Comparison of ENCODE assay signal across 13 cellular contexts in genomic region chr2:88191722-88192042, GRCh38.
"Had no signal": no experiment of that assay in that cellular context is flagged by ENCODE, and none has a peak within 500 bp of the region (broad histone marks: within the 10 kb centered on the region; RNA-seq: fewer than 3 reads in every experiment).

No MANE protein-coding gene starts in this region.

- DNase-seq: activated CD4-positive, alpha-beta T cell treated with anti-CD3 and anti-CD28 coated beads, Interleukin-2, amount 50 U/mL, for 4 hours; activated CD8-positive, alpha-beta memory T cell treated with anti-CD3 and anti-CD28 coated beads, Interleukin-2, amount 10 ng/mL, durations not matched to agents 7 days and 5 days; activated naive CD4-positive, alpha-beta T cell; activated naive CD8-positive, alpha-beta T cell treated with anti-CD3 and anti-CD28 coated beads, Interleukin-2, amount 10 ng/mL, durations not matched to agents 7 days and 5 days; activated T-cell treated with anti-CD3 and anti-CD28 coated beads, Interleukin-2, amount 50 U/mL, for 1 hour; central memory CD4-positive, alpha-beta T cell; left ventricle myocardium inferior; stimulated activated naive B cell treated with anti-CD40 and anti-IgM and Interleukin-4, amounts not matched to agents 10 μg/mL and 1 μg/mL and 100 μg/mL, for 72 hours; upper lobe of right lung had no signal

- H3K9me3 ChIP-seq: body of pancreas, colonic mucosa, left ventricle myocardium inferior, thoracic aorta, upper lobe of right lung had no signal

- H3K4me1 Mint-ChIP-seq: activated CD8-positive, alpha-beta memory T cell treated with anti-CD3 and anti-CD28 coated beads, Interleukin-2, amount 10 ng/mL, durations not matched to agents 7 days and 5 days; activated naive CD8-positive, alpha-beta T cell treated with anti-CD3 and anti-CD28 coated beads, Interleukin-2, amount 10 ng/mL, durations not matched to agents 7 days and 5 days; activated T-helper 17 cell treated with anti-CD3 and anti-CD28 coated beads, Interleukin-2, amount 50 U/mL, for 72 hours had no signal

- H3K27me3 ChIP-seq: body of pancreas, colonic mucosa had no signal

- H3K4me1 ChIP-seq: body of pancreas, colonic mucosa, left ventricle myocardium inferior, upper lobe of right lung had no signal

- H3K4me3 Mint-ChIP-seq: activated CD8-positive, alpha-beta memory T cell treated with anti-CD3 and anti-CD28 coated beads, Interleukin-2, amount 10 ng/mL, durations not matched to agents 7 days and 5 days; activated naive CD8-positive, alpha-beta T cell treated with anti-CD3 and anti-CD28 coated beads, Interleukin-2, amount 10 ng/mL, durations not matched to agents 7 days and 5 days; activated T-helper 17 cell treated with anti-CD3 and anti-CD28 coated beads, Interleukin-2, amount 50 U/mL, for 72 hours; stimulated activated naive B cell treated with anti-CD40 and anti-IgM and Interleukin-4, amounts not matched to agents 10 μg/mL and 1 μg/mL and 100 μg/mL, for 72 hours had no signal

- H3K36me3 ChIP-seq: colonic mucosa, left ventricle myocardium inferior, thoracic aorta, upper lobe of right lung had no signal

- ATAC-seq: activated CD8-positive, alpha-beta memory T cell treated with anti-CD3 and anti-CD28 coated beads, Interleukin-2, amount 10 ng/mL, durations not matched to agents 7 days and 5 days; activated T-helper 17 cell treated with anti-CD3 and anti-CD28 coated beads, Interleukin-2, amount 50 U/mL, for 72 hours; stimulated activated naive B cell treated with anti-CD40 and anti-IgM and Interleukin-4, amounts not matched to agents 10 μg/mL and 1 μg/mL and 100 μg/mL, for 72 hours had no signal

- H3K27ac ChIP-seq: body of pancreas, colonic mucosa, left ventricle myocardium inferior, thoracic aorta, upper lobe of right lung had no signal

- H3K27ac Mint-ChIP-seq: activated CD8-positive, alpha-beta memory T cell treated with anti-CD3 and anti-CD28 coated beads, Interleukin-2, amount 10 ng/mL, durations not matched to agents 7 days and 5 days; activated naive CD8-positive, alpha-beta T cell treated with anti-CD3 and anti-CD28 coated beads, Interleukin-2, amount 10 ng/mL, durations not matched to agents 7 days and 5 days; activated T-helper 17 cell treated with anti-CD3 and anti-CD28 coated beads, Interleukin-2, amount 50 U/mL, for 72 hours; stimulated activated naive B cell treated with anti-CD40 and anti-IgM and Interleukin-4, amounts not matched to agents 10 μg/mL and 1 μg/mL and 100 μg/mL, for 72 hours had no signal

- H3K4me3 ChIP-seq: body of pancreas, colonic mucosa, left ventricle myocardium inferior, thoracic aorta, upper lobe of right lung had no signal
